Comparison of ENCODE assay signal across 18 cellular contexts in genomic region chr18:59660398-59660797, GRCh38. TPM values are rescaled to one million over a fixed set of nuclear protein-coding genes. Genes with fewer than 3 reads are reported as not detected.
DNase-seq lines count a peak whose midpoint lies in the region; ATAC-seq, FAIRE-seq and TF ChIP-seq lines count a peak whose summit lies in the region.
"Had no signal": no experiment of that assay in that cellular context is flagged by ENCODE, and none has a peak within 500 bp of the region (broad histone marks: within the 10 kb centered on the region; RNA-seq: fewer than 3 reads in every experiment).

No MANE protein-coding gene starts in this region.

- no peak overlapping the region for H2BK15ac ChIP-seq in neuronal stem cell (ENCODE audit: low read length)

- no peak overlapping the region for H3K4me3 Mint-ChIP-seq in activated CD4-positive, alpha-beta memory T cell treated with anti-CD3 and anti-CD28 coated beads, Interleukin-2, amount 10 ng/mL, durations not matched to agents 7 days and 5 days
- no peak overlapping the region for H3K4me3 Mint-ChIP-seq in natural killer cell
- H3K4me3 Mint-ChIP-seq: IgD-negative memory B cell had no signal

- H3K9ac ChIP-seq in adipocyte (ENCODE audit: low read length) (peak overlapping the region; percentile 79), keratinocyte (ENCODE audit: control insufficient read depth, extremely low read depth, insufficient read depth, low read length) (no peak overlapping the region), rectal smooth muscle tissue (ENCODE audit: low read length) (no peak overlapping the region), neuronal stem cell (ENCODE audit: low read depth, low read length, poor library complexity) (no peak overlapping the region)

- H2AFZ ChIP-seq in ACC112 (ENCODE audit: low read length, unreplicated experiment) (no peak overlapping the region), keratinocyte (ENCODE audit: control insufficient read depth, low read length) (no peak overlapping the region), neuronal stem cell (ENCODE audit: low read length) (no peak overlapping the region)

- dilution Hi-C loops in keratinocyte (cut with MboI; ENCODE audit: extremely low pct_ligation_motif_present, low sequenced_read_pairs): no loop called here

- TF ChIP-seq CTCF in keratinocyte (optimal IDR thresholded peaks at IDR 0.05 in 1 of 3, IDR thresholded peaks at IDR 0.05 in 1 of 3, conservative IDR thresholded peaks at IDR 0.05 in 1 of 3; ENCODE audit: extremely low read depth in 1 of 3, insufficient read depth in 2 of 3, low read length in 3 of 3): no peak
- TF ChIP-seq CTCF in natural killer cell (IDR thresholded peaks at IDR 0.05): no peak

- H3K4me2 ChIP-seq in keratinocyte (ENCODE audit: control insufficient read depth, extremely low read depth, insufficient read depth, low read depth, low read length): no peak overlapping the region
- no peak overlapping the region for H3K4me2 ChIP-seq in neuronal stem cell (ENCODE audit: insufficient read depth, low read length, poor library complexity, severe bottlenecking)

- no peaks in the 10 kb centered on the region for H3K9me3 Mint-ChIP-seq in activated CD4-positive, alpha-beta memory T cell treated with anti-CD3 and anti-CD28 coated beads, Interleukin-2, amount 10 ng/mL, durations not matched to agents 7 days and 5 days
- no peaks in the 10 kb centered on the region for H3K9me3 Mint-ChIP-seq in natural killer cell

- peaks cover 9% of the 10 kb centered on the region for H3K27me3 Mint-ChIP-seq in activated CD4-positive, alpha-beta memory T cell treated with anti-CD3 and anti-CD28 coated beads, Interleukin-2, amount 10 ng/mL, durations not matched to agents 7 days and 5 days
- H3K27me3 Mint-ChIP-seq in natural killer cell (ENCODE audit: low read depth in 2 of 2): peaks cover 0 to 7% of the 10 kb centered on the region in 2 donors
- H3K27me3 Mint-ChIP-seq: IgD-negative memory B cell had no signal

- H3K27me3 ChIP-seq in ACC112 (ENCODE audit: insufficient read depth, low read length) (no peaks in the 10 kb centered on the region), adipocyte (replicated peaks; ENCODE audit: control insufficient read depth, insufficient read depth, low read length) (no peaks in the 10 kb centered on the region), keratinocyte (ENCODE audit: control insufficient read depth, extremely low read depth, insufficient read depth, low read length) (no peaks in the 10 kb centered on the region), rectal smooth muscle tissue (ENCODE audit: control insufficient read depth, insufficient read depth, low read length) (no peaks in the 10 kb centered on the region), neuronal stem cell (ENCODE audit: control insufficient read depth in 3 of 3, insufficient read depth in 3 of 3, low read depth in 1 of 3, low read length in 3 of 3) (peaks cover 0 to 15% (median 0%) of the 10 kb centered on the region in 3 experiments)

- H3K4me1 ChIP-seq in ACC112 (ENCODE audit: control insufficient read depth, insufficient read depth, low read length, unreplicated experiment) (peaks cover 48% of the 10 kb centered on the region), adipocyte (ENCODE audit: control insufficient read depth, insufficient read depth, low read length) (peaks cover 70% of the 10 kb centered on the region), keratinocyte (ENCODE audit: control insufficient read depth, extremely low read depth, insufficient read depth, low read length) (peaks cover 60% of the 10 kb centered on the region), rectal smooth muscle tissue (ENCODE audit: control insufficient read depth, insufficient read depth, low read length) (peaks cover 27% of the 10 kb centered on the region), neuronal stem cell (ENCODE audit: control insufficient read depth in 2 of 2, insufficient read depth in 1 of 2, low read depth in 1 of 2, low read length in 2 of 2) (peaks cover 0 to 7% of the 10 kb centered on the region in 2 donors)
- H3K4me1 ChIP-seq: HAP-1 had no signal

- no CpG with 5 or more reads among the region's 4 CpGs for WGBS in neuronal stem cell (ENCODE audit: extremely low coverage in 2 of 2, insufficient read length in 2 of 2, insufficient replicate concordance in 1 of 2), 2 donors

- H3K4me1 Mint-ChIP-seq in activated CD4-positive, alpha-beta memory T cell treated with anti-CD3 and anti-CD28 coated beads, Interleukin-2, amount 10 ng/mL, durations not matched to agents 7 days and 5 days: no peaks in the 10 kb centered on the region
- no peaks in the 10 kb centered on the region for H3K4me1 Mint-ChIP-seq in natural killer cell

- H3K14ac ChIP-seq in neuronal stem cell (ENCODE audit: low read length): no peak overlapping the region

- H3K79me2 ChIP-seq in ACC112 (ENCODE audit: control insufficient read depth, insufficient read depth, low read length, unreplicated experiment): peaks cover 94% of the 10 kb centered on the region
- peaks cover 8% of the 10 kb centered on the region for H3K79me2 ChIP-seq in keratinocyte (ENCODE audit: control insufficient read depth, insufficient read depth, low read length)

- H3K27ac ChIP-seq in ACC112 (ENCODE audit: low read depth, low read length) (peak overlapping the region; percentile 15), keratinocyte (ENCODE audit: control insufficient read depth, insufficient read depth, low read length) (peak overlapping the region; percentile 93), rectal smooth muscle tissue (ENCODE audit: low read depth, low read length) (peak overlapping the region; percentile 75), neuronal stem cell (replicated peaks; ENCODE audit: low read length) (no peak overlapping the region)
- H3K27ac ChIP-seq: C4-2B had no signal

- no peak overlapping the region for H3K27ac Mint-ChIP-seq in activated CD4-positive, alpha-beta memory T cell treated with anti-CD3 and anti-CD28 coated beads, Interleukin-2, amount 10 ng/mL, durations not matched to agents 7 days and 5 days
- H3K27ac Mint-ChIP-seq in natural killer cell: no peak overlapping the region
- H3K27ac Mint-ChIP-seq: IgD-negative memory B cell had no signal

- no peak overlapping the region for H3K18ac ChIP-seq in neuronal stem cell (ENCODE audit: low read length)

- no peak for FAIRE-seq in keratinocyte (lab: Jason Lieb, UNC)

- H2BK5ac ChIP-seq in neuronal stem cell (ENCODE audit: low read length): no peak overlapping the region

- H4K20me1 ChIP-seq in keratinocyte (ENCODE audit: control insufficient read depth, extremely low read depth, insufficient read depth, low read length): no peaks in the 10 kb centered on the region

- no peak overlapping the region for H2BK120ac ChIP-seq in neuronal stem cell (ENCODE audit: low read depth, low read length)

- intact Hi-C loops in natural killer cell (cut with micrococcal nuclease): no loop called here

- H3K23ac ChIP-seq in neuronal stem cell (ENCODE audit: low read depth, low read length, poor library complexity): no peak overlapping the region

- H3K36me3 Mint-ChIP-seq in activated CD4-positive, alpha-beta memory T cell treated with anti-CD3 and anti-CD28 coated beads, Interleukin-2, amount 10 ng/mL, durations not matched to agents 7 days and 5 days (ENCODE audit: low read depth): no peaks in the 10 kb centered on the region
- H3K36me3 Mint-ChIP-seq in natural killer cell: no peaks in the 10 kb centered on the region
- H3K36me3 Mint-ChIP-seq: IgD-negative memory B cell had no signal

- no peak overlapping the region for H4K8ac ChIP-seq in neuronal stem cell (ENCODE audit: low read depth, low read length)

- H4K91ac ChIP-seq in neuronal stem cell (ENCODE audit: low read depth, low read length, poor library complexity): no peak overlapping the region

- no peak overlapping the region for H2AK5ac ChIP-seq in neuronal stem cell (ENCODE audit: low read depth, low read length)

- no peaks in the 10 kb centered on the region for H3K9me1 ChIP-seq in keratinocyte (ENCODE audit: control insufficient read depth, extremely low read depth, insufficient read depth, low read length)

- no peak overlapping the region for H3K4ac ChIP-seq in neuronal stem cell (ENCODE audit: low read length)

- peak overlapping the region; percentile 77 for H3K4me3 ChIP-seq in ACC112 (ENCODE audit: low read depth, low read length)
- H3K4me3 ChIP-seq in adipocyte (ENCODE audit: low read length): peak overlapping the region; percentile 75
- H3K4me3 ChIP-seq in keratinocyte (ENCODE audit: control insufficient read depth in 2 of 3, extremely low read depth in 1 of 3, insufficient read depth in 2 of 3, low read depth in 1 of 3, low read length in 3 of 3): no peak overlapping the region
- peak overlapping the region; percentile 49 for H3K4me3 ChIP-seq in rectal smooth muscle tissue (ENCODE audit: low read length)
- no peak overlapping the region for H3K4me3 ChIP-seq in neuronal stem cell (ENCODE audit: low read length in 2 of 2)
- H3K4me3 ChIP-seq: HAP-1 had no signal

- POLR2A ChIA-PET in activated CD4-positive, alpha-beta memory T cell treated with anti-CD3 and anti-CD28 coated beads, Interleukin-2, amount 10 ng/mL, durations not matched to agents 7 days and 5 days (lab: Charles Lee): no interaction called here

- no peaks in the 10 kb centered on the region for H3K9me3 ChIP-seq in adipocyte (ENCODE audit: control insufficient read depth, low read length)
- H3K9me3 ChIP-seq in keratinocyte (ENCODE audit: control insufficient read depth, low read depth, low read length): no peaks in the 10 kb centered on the region
- no peaks in the 10 kb centered on the region for H3K9me3 ChIP-seq in neuronal stem cell (replicated peaks in 1 of 2; ENCODE audit: control insufficient read depth in 2 of 2, insufficient read depth in 1 of 2, low read depth in 1 of 2, low read length in 2 of 2)
- H3K9me3 ChIP-seq: HAP-1 had no signal

- H3K79me1 ChIP-seq in neuronal stem cell (ENCODE audit: low read depth, low read length): no peaks in the 10 kb centered on the region

- ATAC-seq in natural killer cell: no peak

- in situ Hi-C loops in ACHN (cut with HindIII; ENCODE audit: low pct_ligation_motif_present, low pct_unique_long_range_greater_than_20kb, low sequenced_read_pairs): no loop called here

- H3K36me3 ChIP-seq in ACC112 (ENCODE audit: insufficient read depth, low read length) (peaks cover 5% of the 10 kb centered on the region; the same call in 1 of the 2 replicates), adipocyte (ENCODE audit: control insufficient read depth, insufficient read depth, low read length, severe bottlenecking) (no peaks in the 10 kb centered on the region), keratinocyte (ENCODE audit: control insufficient read depth in 2 of 2, extremely low read depth in 1 of 2, insufficient read depth in 2 of 2, low read length in 2 of 2) (no peaks in the 10 kb centered on the region), rectal smooth muscle tissue (ENCODE audit: control insufficient read depth, insufficient read depth, low read length) (no peaks in the 10 kb centered on the region), neuronal stem cell (replicated peaks in 1 of 2; ENCODE audit: control insufficient read depth in 2 of 2, insufficient read depth in 2 of 2, low read length in 2 of 2) (no peaks in the 10 kb centered on the region)
- H3K36me3 ChIP-seq: HAP-1 had no signal

- H2BK12ac ChIP-seq in neuronal stem cell (ENCODE audit: low read length): no peak overlapping the region

- CTCF ChIA-PET in activated CD4-positive, alpha-beta memory T cell treated with anti-CD3 and anti-CD28 coated beads, Interleukin-2, amount 10 ng/mL, durations not matched to agents 7 days and 5 days (lab: Charles Lee): no interaction called here

- DNase-seq in adipocyte (ENCODE audit: low read depth) (no peak), keratinocyte (ENCODE audit: low read depth, low spot score) (no peak), neuronal stem cell (ENCODE audit: low spot score) (no peak), natural killer cell (no peak), ACHN (no peak)
- no peak for DNase-seq in activated CD4-positive, alpha-beta memory T cell treated with anti-CD3 and anti-CD28 coated beads, Interleukin-2, amount 10 ng/mL, durations not matched to agents 7 days and 5 days
- DNase-seq: 8988T, COR-L47, DMS153, NCI-H1436, NCI-H2081, NCI-H510A treated with DMSO at 0.1 percent for 48 hours had no signal

RNA-seq across cellular contexts. Expression of gene CCBE1, which starts 36.8 kb away (rescaled TPM):
- polyA plus RNA-seq in keratinocyte: 12.9 to 26.6 TPM (median 20.1 TPM) in 3 replicates
- 0.74 TPM for polyA plus RNA-seq in keratinocyte (2011; ENCODE audit: low read depth)
- polyA plus RNA-seq in keratinocyte (2011; cell fraction: cytosol; rRNA removed): 6.8 and 9.6 TPM in 2 replicates
- 14.8 and 15.8 TPM in 2 replicates for polyA plus RNA-seq in keratinocyte (2011; cell fraction: nucleus; rRNA removed)
- 2.0 and 22.9 TPM in 2 replicates for polyA plus RNA-seq in keratinocyte (2012; ENCODE audit: low replicate concordance)
- polyA minus RNA-seq in keratinocyte: 16.6 to 28.4 TPM (median 25.3 TPM) in 3 replicates
- 4.8 TPM for polyA minus RNA-seq in keratinocyte (2011; cell fraction: cytosol; rRNA and poly(A)+ RNA removed)
- polyA minus RNA-seq in keratinocyte (2011; cell fraction: nucleus; rRNA and poly(A)+ RNA removed): 5.8 and 21.3 TPM in 2 replicates
- not detected for total RNA-seq in activated CD4-positive, alpha-beta memory T cell treated with anti-CD3 and anti-CD28 coated beads, Interleukin-2, amount 10 ng/mL, durations not matched to agents 7 days and 5 days
- polyA plus RNA-seq in neuronal stem cell (2013, experiment 1 of 2): 0.24 TPM
- polyA plus RNA-seq in neuronal stem cell (2013, experiment 2 of 2): 0.22 TPM
- under 1 TPM in 1 of 3 donors, not detected in 2; 0.05 TPM for total RNA-seq in natural killer cell
- total RNA-seq: HT-29 had no signal
- polyA plus RNA-seq: IgD-negative memory B cell had no signal

Comparison
In these comparisons a context has a peak if more than half of its experiments do, and no peak if none do; other contexts are left out.
1. H3K4me3 ChIP-seq: peak in ACC112 (single experiment), adipocyte (single experiment) and rectal smooth muscle tissue (single experiment); none in keratinocyte (0 of 3) and neuronal stem cell (0 of 2).